16 cellular contexts compared by ENCODE assay signal in the genomic region with DNA sequence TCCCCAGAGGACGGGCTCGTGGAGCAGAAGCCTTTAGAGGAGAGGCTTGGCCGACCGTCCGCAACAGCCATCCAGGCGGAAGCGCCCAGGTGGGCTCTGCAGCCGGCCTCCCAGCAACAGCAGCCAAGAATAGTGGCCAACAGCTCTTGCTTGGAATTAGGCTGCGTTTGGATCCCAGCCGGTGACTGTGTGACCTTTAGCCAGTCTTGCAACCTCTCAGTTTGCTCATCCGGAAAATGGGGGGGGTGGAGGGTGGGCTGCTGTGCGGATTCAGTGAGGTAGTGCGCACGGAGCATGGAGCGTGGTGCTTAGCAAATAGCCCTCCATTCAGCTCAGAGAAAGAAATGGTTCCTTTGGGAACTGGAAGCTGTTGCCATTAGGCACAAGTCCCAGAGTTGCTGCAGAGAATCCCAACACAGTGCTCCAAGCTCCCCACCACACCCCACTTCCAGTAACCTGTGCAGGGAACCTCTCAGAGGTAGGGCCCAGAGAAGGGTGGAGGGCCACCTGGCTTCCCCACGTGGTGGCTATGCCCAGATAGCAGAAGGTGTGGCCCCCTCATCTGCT.
"Had no signal": no experiment of that assay in that cellular context is flagged by ENCODE, and none has a peak within 500 bp of the region (broad histone marks: within the 10 kb centered on the region; RNA-seq: fewer than 3 reads in every experiment).

No MANE protein-coding gene starts in this region.

- H3K27ac ChIP-seq: colonic mucosa, esophagus muscularis mucosa, lower lobe of right lung, pancreas, psoas muscle, tibial artery had no signal

- ATAC-seq: naive thymus-derived CD4-positive, alpha-beta T cell; stimulated activated naive CD8-positive, alpha-beta T cell treated with anti-CD3 and anti-CD28 coated beads, Interleukin-15, Interleukin-2, amounts not matched to agents 100 U/mL and 50 U/mL, for 24 hours had no signal

- DNase-seq: activated gamma-delta T cell treated with Interleukin-2 at 50 U/mL for 16 hours; activated T-cell treated with anti-CD3 and anti-CD28 coated beads, Interleukin-2, amount 50 U/mL, for 1 hour; aorta; central memory CD4-positive, alpha-beta T cell; colonic mucosa; left cardiac atrium; lower lobe of right lung; naive thymus-derived CD4-positive, alpha-beta T cell; pancreas; psoas muscle; stimulated activated CD4-positive, alpha-beta T cell treated with anti-CD3 and anti-CD28 coated beads, Interleukin-12 subunit alpha, Interleukin-12 subunit beta, amount 100 ng/mL, for 4 hours; stimulated activated CD4-positive, alpha-beta T cell treated with anti-CD3 and anti-CD28 coated beads, Interleukin-4, amount 100 ng/mL, for 4 hours; stimulated activated naive CD8-positive, alpha-beta T cell treated with anti-CD3 and anti-CD28 coated beads, Interleukin-15, Interleukin-2, amounts not matched to agents 100 U/mL and 50 U/mL, for 24 hours; T-helper 1 cell; tibial artery had no signal
